In genomic region chr16:57284206-57284951, GRCh38 we compare ENCODE assay signal across 8 cellular contexts. TPM values are rescaled to one million over a fixed set of nuclear protein-coding genes. Genes with fewer than 3 reads are reported as not detected.
DNase-seq lines count a peak whose midpoint lies in the region; ATAC-seq, FAIRE-seq and TF ChIP-seq lines count a peak whose summit lies in the region.

TSS of gene PLLP (minus strand) at chr16:57284672. CDS start at chr16:57284540, 132 bp downstream.

- no peak for TF ChIP-seq POLR2A in H54 (IDR thresholded peaks at IDR 0.05; ENCODE audit: low read depth, low read length)
- no peak for TF ChIP-seq POLR2A in breast epithelium (IDR thresholded peaks at IDR 0.05)

- H3K4me1 ChIP-seq in breast epithelium, result peaks cover 0 to 7% of the 10 kb centered on the region in 2 donors

- intact Hi-C loops in breast epithelium (cut with DNase I; ENCODE audit: low total_unique reads), result no loop called here

- H3K9me3 ChIP-seq in breast epithelium, result no peaks in the 10 kb centered on the region

- H3K27ac ChIP-seq in breast epithelium, result peak within 1 kb of the TSS in 1 of 2 donors; percentile 56

- no peak for ATAC-seq in HG03571 (IDR thresholded peaks at IDR 0.05; ENCODE audit: unreplicated experiment)
- ATAC-seq in GM21737 (IDR thresholded peaks at IDR 0.05; ENCODE audit: unreplicated experiment), result no peak

- TF ChIP-seq CTCF in AG09309 (IDR thresholded peaks at IDR 0.05; ENCODE audit: control insufficient read depth, insufficient read depth, low read depth, low read length, missing control alignments) (no peak), breast epithelium (IDR thresholded peaks at IDR 0.05) (no peak)

- no peaks in the 10 kb centered on the region for H3K36me3 ChIP-seq in breast epithelium

- DNase-seq in AG09309 (ENCODE audit: low read depth) (no peak), H54 (ENCODE audit: insufficient read length, low spot score) (peak; percentile 61), T-helper 2 cell (peak in 4 of 5 experiments; percentile 19 to 48 (median 24)), breast epithelium (ENCODE audit: low spot score in 2 of 2) (no peak), iPS-NIHi7 (ENCODE audit: extremely low spot score) (peak; percentile 79), skeletal muscle cell (ENCODE audit: low read depth) (no peak)

- no peaks in the 10 kb centered on the region for H3K27me3 ChIP-seq in breast epithelium

- H3K4me3 ChIP-seq in AG09309 (ENCODE audit: control insufficient read depth, low read depth, low read length), result peak within 1 kb of the TSS; percentile 47
- H3K4me3 ChIP-seq in breast epithelium, result peak within 1 kb of the TSS; percentile 46 to 80 (median 68)
- H3K4me3 ChIP-seq in skeletal muscle cell (ENCODE audit: low read depth, low read length), result peak within 1 kb of the TSS; percentile 48

- FAIRE-seq in H54 (lab: Jason Lieb, UNC), result no peak

RNA-seq across cellular contexts. Expression of gene PLLP, which starts in this region (rescaled TPM):
- total RNA-seq in breast epithelium, result 10 to 100 TPM in 1 of 3 donors, 1 to 10 TPM in 2; 3.8 to 44.6 (median 7.9) TPM

Comparison
In these comparisons a context has a peak if more than half of its experiments do, and no peak if none do; other contexts are left out.
1. DNase-seq: peak in H54 (single experiment), T-helper 2 cell (4 of 5) and iPS-NIHi7 (single experiment); none in AG09309 (single experiment), breast epithelium (0 of 2) and skeletal muscle cell (single experiment).
2. Peak in every context shown above with its lines, with median percentiles within 50 percentile points of each other: H3K4me3 ChIP-seq.